Comparison of ENCODE assay signal across 17 cellular contexts in genomic region chr3:124498891-124499290, GRCh38.
A peak's percentile ranks its signal among the peaks of the same experiment; 100 is the strongest.
DNase-seq lines count a peak whose midpoint lies in the region; ATAC-seq, FAIRE-seq and TF ChIP-seq lines count a peak whose summit lies in the region.
"Had no signal": no experiment of that assay in that cellular context is flagged by ENCODE, and none has a peak within 500 bp of the region (broad histone marks: within the 10 kb centered on the region; RNA-seq: fewer than 3 reads in every experiment).

No MANE protein-coding gene starts in this region.

- no peaks in the 10 kb centered on the region for H3K4me1 Mint-ChIP-seq in activated T-cell treated with anti-CD3 and anti-CD28 coated beads, Interleukin-2, amount 50 U/mL, for 72 hours (ENCODE audit: low read depth)
- H3K4me1 Mint-ChIP-seq: IgD-negative memory B cell had no signal

- DNase-seq in AG10803 (ENCODE audit: low read depth): peak; percentile 11
- peak; percentile 38 for DNase-seq in HT1080 (ENCODE audit: low read depth)
- peak; percentile 67 for DNase-seq in bronchial epithelial cell (ENCODE audit: low read depth)
- DNase-seq in kidney tubule cell (ENCODE audit: low spot score): peak; percentile 73
- DNase-seq in activated T-cell treated with anti-CD3 and anti-CD28 coated beads, Interleukin-2, amount 50 U/mL, for 72 hours: no peak
- DNase-seq in activated CD8-positive, alpha-beta memory T cell treated with anti-CD3 and anti-CD28 coated beads for 24 hours: no peak
- DNase-seq: AML-193; Caco-2; CD4-positive, alpha-beta T cell; GDM1; KBM-7 had no signal

- no peaks in the 10 kb centered on the region for H3K36me3 ChIP-seq in bronchial epithelial cell (ENCODE audit: control insufficient read depth, insufficient read depth, low read length)
- H3K36me3 ChIP-seq: HAP-1 had no signal

- no peak overlapping the region for H3K4me3 ChIP-seq in AG10803 (ENCODE audit: low read length)
- no peak overlapping the region for H3K4me3 ChIP-seq in bronchial epithelial cell (ENCODE audit: low read depth, low read length)
- H3K4me3 ChIP-seq: HAP-1 had no signal

- peaks cover 8% of the 10 kb centered on the region for H3K27me3 ChIP-seq in bronchial epithelial cell (ENCODE audit: control insufficient read depth, insufficient read depth, low read length)

- H3K27me3 Mint-ChIP-seq in activated T-cell treated with anti-CD3 and anti-CD28 coated beads, Interleukin-2, amount 50 U/mL, for 72 hours (ENCODE audit: low read depth): peaks cover 23% of the 10 kb centered on the region

- H3K9me3 Mint-ChIP-seq in activated T-cell treated with anti-CD3 and anti-CD28 coated beads, Interleukin-2, amount 50 U/mL, for 72 hours: no peaks in the 10 kb centered on the region
- H3K9me3 Mint-ChIP-seq: CD4-positive, alpha-beta T cell; IgD-negative memory B cell had no signal

- TF ChIP-seq CTCF in AG10803 (conservative IDR thresholded peaks at IDR 0.05; ENCODE audit: low read length): no peak
- no peak for TF ChIP-seq CTCF in bronchial epithelial cell (IDR thresholded peaks at IDR 0.05; ENCODE audit: insufficient read depth, low read length, severe bottlenecking)

- no peak overlapping the region for H3K4me3 Mint-ChIP-seq in activated T-cell treated with anti-CD3 and anti-CD28 coated beads, Interleukin-2, amount 50 U/mL, for 72 hours
- H3K4me3 Mint-ChIP-seq: CD4-positive, alpha-beta T cell; IgD-negative memory B cell had no signal

- ATAC-seq in activated T-cell treated with anti-CD3 and anti-CD28 coated beads, Interleukin-2, amount 50 U/mL, for 72 hours (replicated peaks in 1 of 2): no peak
- ATAC-seq in HG02885 (IDR thresholded peaks at IDR 0.05; ENCODE audit: poor library complexity, unreplicated experiment): no peak

- H3K36me3 Mint-ChIP-seq in activated T-cell treated with anti-CD3 and anti-CD28 coated beads, Interleukin-2, amount 50 U/mL, for 72 hours (ENCODE audit: insufficient read depth in 2 of 2): no peaks in the 10 kb centered on the region

- no peak for FAIRE-seq in bronchial epithelial cell (lab: Jason Lieb, UNC)
- FAIRE-seq: D721Med, H1, HTR-8/SVneo had no signal

- no peak overlapping the region for H3K27ac Mint-ChIP-seq in activated T-cell treated with anti-CD3 and anti-CD28 coated beads, Interleukin-2, amount 50 U/mL, for 72 hours
- H3K27ac Mint-ChIP-seq: CD4-positive, alpha-beta T cell; IgD-negative memory B cell had no signal

Comparison
In these comparisons a context has a peak if more than half of its experiments do, and no peak if none do; other contexts are left out.
1. DNase-seq: peak in AG10803 (single experiment), HT1080 (single experiment), bronchial epithelial cell (single experiment) and kidney tubule cell (single experiment); none in activated T-cell treated with anti-CD3 and anti-CD28 coated beads, Interleukin-2, amount 50 U/mL, for 72 hours (0 of 2) and activated CD8-positive, alpha-beta memory T cell treated with anti-CD3 and anti-CD28 coated beads for 24 hours (single experiment).